Comparison of ENCODE assay signal across 9 cellular contexts in the genomic region with DNA sequence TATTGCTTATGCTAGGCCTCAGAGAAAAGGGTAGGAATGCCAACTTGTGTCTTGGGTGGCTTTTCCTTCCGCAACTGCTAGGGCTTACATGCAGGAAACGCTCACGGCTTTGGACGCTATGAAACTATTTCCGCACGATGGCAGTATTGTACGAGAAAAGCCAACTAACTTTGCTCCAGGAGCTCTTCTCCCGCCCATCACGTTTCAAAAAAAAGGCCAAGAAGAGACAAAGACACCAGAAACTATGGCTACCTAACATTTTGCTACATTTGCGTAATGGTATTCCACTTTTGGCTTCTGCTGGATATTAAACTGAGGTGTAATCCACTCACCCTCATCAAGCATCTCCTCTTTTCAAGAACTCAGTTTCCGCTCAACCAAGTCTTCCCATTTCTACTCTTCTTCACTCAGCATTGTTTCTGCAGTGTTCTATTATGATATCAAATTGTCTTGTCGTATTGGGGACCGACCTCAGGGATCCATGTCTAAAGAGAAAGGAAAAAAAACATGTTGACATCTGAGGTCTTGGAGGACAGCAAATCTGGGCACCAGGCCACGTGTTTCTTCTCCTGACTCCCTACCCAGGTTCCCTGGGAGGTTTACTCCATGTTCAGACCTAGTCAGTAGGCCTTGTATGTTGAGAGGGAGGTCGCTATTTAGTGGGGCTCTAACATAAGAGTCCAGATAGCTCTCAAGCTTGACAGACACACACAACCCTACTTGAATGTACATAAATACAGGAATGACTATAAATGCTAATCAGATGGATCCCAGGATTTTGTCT.
DNase-seq lines count a peak whose midpoint lies in the region; ATAC-seq and TF ChIP-seq lines count a peak whose summit lies in the region.
"Had no signal": no experiment of that assay in that cellular context is flagged by ENCODE, and none has a peak within 500 bp of the region (broad histone marks: within the 10 kb centered on the region; RNA-seq: fewer than 3 reads in every experiment).

No MANE protein-coding gene starts in this region.

- H3K4me1 ChIP-seq in mucosa of descending colon (ENCODE audit: low read depth): no peaks in the 10 kb centered on the region
- H3K4me1 ChIP-seq: foreskin keratinocyte had no signal

- no peak overlapping the region for H3K4me3 ChIP-seq in mucosa of descending colon

- ATAC-seq in HG02840 (IDR thresholded peaks at IDR 0.05; ENCODE audit: low FRiP score, unreplicated experiment): peak; percentile 41
- peak; percentile 89 for ATAC-seq in mucosa of descending colon
- no peak for ATAC-seq in HG03045 (IDR thresholded peaks at IDR 0.05; ENCODE audit: unreplicated experiment)
- ATAC-seq in GM21381 (IDR thresholded peaks at IDR 0.05; ENCODE audit: unreplicated experiment): no peak
- ATAC-seq: foreskin keratinocyte had no signal

- no peaks in the 10 kb centered on the region for H3K9me3 ChIP-seq in mucosa of descending colon

- intact Hi-C loops in mucosa of descending colon (cut with DNase I, micrococcal nuclease): no loop called here

- H3K27ac ChIP-seq in VCaP: peak overlapping the region; percentile 58
- H3K27ac ChIP-seq: foreskin keratinocyte had no signal

- no peaks in the 10 kb centered on the region for H3K36me3 ChIP-seq in mucosa of descending colon (ENCODE audit: low read depth)

- DNase-seq in DMS114 treated with DMSO at 0.1 percent for 48 hours (lab: John Stamatoyannopoulos, UW; ENCODE audit: unreplicated experiment) (peak; percentile 58), mucosa of descending colon (no peak), NCI-H1092 (lab: John Stamatoyannopoulos, UW) (no peak), NCI-H128 (lab: John Stamatoyannopoulos, UW; ENCODE audit: unreplicated experiment) (no peak)
- DNase-seq: foreskin keratinocyte had no signal

- TF ChIP-seq CTCF in VCaP (conservative IDR thresholded peaks at IDR 0.05) (peak; percentile 67), mucosa of descending colon (IDR thresholded peaks at IDR 0.05) (no peak)

Comparison
In these comparisons a context has a peak if more than half of its experiments do, and no peak if none do; other contexts are left out.
1. ATAC-seq: peak in HG02840 (single experiment) and mucosa of descending colon (single experiment); none in HG03045 (single experiment) and GM21381 (single experiment).